In genomic region chr1:9016455-9016854, GRCh38 we compare ENCODE assay signal across 1 cellular context.
TF ChIP-seq lines count a peak whose summit lies in the region.

No MANE protein-coding gene starts in this region.

TF ChIP-seq in HepG2, 621 proteins besides CTCF, POLR2A, EP300 and RAD21:
- TF ChIP-seq ZNF549 (CRISPR knock-in tag; IDR thresholded peaks at IDR 0.05) (no peak), HMG20A (CRISPR knock-in tag; IDR thresholded peaks at IDR 0.05; ENCODE audit: borderline replicate concordance) (no peak), RERE (CRISPR knock-in tag; IDR thresholded peaks at IDR 0.05; ENCODE audit: low read depth) (no peak), SYNCRIP (IDR thresholded peaks at IDR 0.05; ENCODE audit: insufficient read depth, low read depth, low read length) (no peak), POLR2AphosphoS2 (IDR thresholded peaks at IDR 0.05; ENCODE audit: low read depth, low read length) (no peak)
- TF ChIP-seq, protein P1, sequence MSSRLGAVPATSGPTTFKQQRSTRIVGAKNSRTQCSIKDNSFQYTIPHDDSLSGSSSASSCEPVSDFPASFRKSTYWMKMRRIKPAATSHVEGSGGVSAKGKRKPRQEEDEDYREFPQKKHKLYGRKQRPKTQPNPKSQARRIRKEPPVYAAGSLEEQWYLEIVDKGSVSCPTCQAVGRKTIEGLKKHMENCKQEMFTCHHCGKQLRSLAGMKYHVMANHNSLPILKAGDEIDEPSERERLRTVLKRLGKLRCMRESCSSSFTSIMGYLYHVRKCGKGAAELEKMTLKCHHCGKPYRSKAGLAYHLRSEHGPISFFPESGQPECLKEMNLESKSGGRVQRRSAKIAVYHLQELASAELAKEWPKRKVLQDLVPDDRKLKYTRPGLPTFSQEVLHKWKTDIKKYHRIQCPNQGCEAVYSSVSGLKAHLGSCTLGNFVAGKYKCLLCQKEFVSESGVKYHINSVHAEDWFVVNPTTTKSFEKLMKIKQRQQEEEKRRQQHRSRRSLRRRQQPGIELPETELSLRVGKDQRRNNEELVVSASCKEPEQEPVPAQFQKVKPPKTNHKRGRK (CRISPR knock-in tag; IDR thresholded peaks at IDR 0.05): peak; percentile 41; the same call in 1 of the 2 replicates
